Comparison of ENCODE assay signal across 1 cellular context in genomic region chr2:10918661-10919414, GRCh38.
TF ChIP-seq lines count a peak whose summit lies in the region.

No MANE protein-coding gene starts in this region.

TF ChIP-seq in H1, 55 proteins besides CTCF, POLR2A, EP300 and RAD21:
- TF ChIP-seq USF2 (IDR thresholded peaks at IDR 0.05; ENCODE audit: low read length) (no peak), EGR1 (IDR thresholded peaks at IDR 0.05; ENCODE audit: borderline replicate concordance, low read depth, low read length) (no peak), JUND (IDR thresholded peaks at IDR 0.05; ENCODE audit: low read length) (no peak), CEBPB (IDR thresholded peaks at IDR 0.05; ENCODE audit: low read depth, low read length) (no peak), POLR2AphosphoS5 (IDR thresholded peaks at IDR 0.05; ENCODE audit: low read depth, low read length) (no peak), CHD7 (IDR thresholded peaks at IDR 0.05; ENCODE audit: insufficient replicate concordance, low read length) (no peak), RFX5 (IDR thresholded peaks at IDR 0.05; ENCODE audit: borderline replicate concordance, low read depth, low read length) (no peak), ASH2L (IDR thresholded peaks at IDR 0.05; ENCODE audit: low read length) (no peak), SRF (IDR thresholded peaks at IDR 0.05; ENCODE audit: low read depth, low read length) (no peak)
